23 cellular contexts compared by ENCODE assay signal in the genomic region with DNA sequence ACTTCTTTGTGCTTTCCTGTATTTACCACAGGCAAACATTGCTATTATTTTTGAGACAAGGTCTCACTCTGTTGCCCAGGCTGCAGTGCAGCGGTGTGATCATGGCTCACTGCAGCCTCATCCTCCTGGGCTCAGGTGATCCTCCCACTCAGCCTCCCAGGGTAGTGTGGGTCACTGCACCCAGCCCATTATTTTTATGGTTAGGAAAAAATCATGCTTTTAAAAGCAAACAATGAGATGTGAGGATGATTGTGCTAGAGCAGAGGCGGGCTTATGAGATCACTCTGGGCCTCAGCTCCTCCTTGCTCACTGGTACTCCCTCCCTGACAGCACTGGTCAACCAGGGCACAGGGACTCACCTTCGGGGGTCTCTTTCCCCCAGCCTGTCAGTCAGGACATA.
"Had no signal": no experiment of that assay in that cellular context is flagged by ENCODE, and none has a peak within 500 bp of the region (broad histone marks: within the 10 kb centered on the region; RNA-seq: fewer than 3 reads in every experiment).

No MANE protein-coding gene starts in this region.

- H3K9me3 ChIP-seq: heart left ventricle, left ventricle myocardium inferior, lower lobe of right lung, psoas muscle, right lobe of liver, testis, tibial nerve, upper lobe of right lung, vagina had no signal

- DNase-seq: cortex of kidney; dorsolateral prefrontal cortex; effector CD8-positive, alpha-beta T cell; heart left ventricle; hippocampal formation; left ventricle myocardium inferior; lower lobe of right lung; mesenchymal stem cell; naive B cell; nucleus accumbens; psoas muscle; retina; right lobe of liver; stimulated activated CD4-positive, alpha-beta T cell treated with anti-CD3 and anti-CD28 coated beads, Interleukin-4, amount 100 ng/mL, for 24 hours; stimulated activated naive B cell treated with anti-CD40 and anti-IgM and Interleukin-4, amounts not matched to agents 10 μg/mL and 1 μg/mL and 100 μg/mL, for 72 hours; stimulated activated naive CD8-positive, alpha-beta T cell treated with anti-CD3 and anti-CD28 coated beads, Interleukin-15, amount 100 ng/mL, for 72 hours; testis; upper lobe of right lung had no signal

- ATAC-seq: esophagus mucosa; heart left ventricle; lower lobe of right lung; psoas muscle; right lobe of liver; stimulated activated naive B cell treated with anti-CD40 and anti-IgM and Interleukin-4, amounts not matched to agents 10 μg/mL and 1 μg/mL and 100 μg/mL, for 72 hours; stimulated activated naive CD8-positive, alpha-beta T cell treated with anti-CD3 and anti-CD28 coated beads, Interleukin-15, amount 100 ng/mL, for 72 hours; upper lobe of right lung had no signal

- H3K9me3 Mint-ChIP-seq: naive B cell; neural progenitor cell; stimulated activated naive B cell treated with anti-CD40 and anti-IgM and Interleukin-4, amounts not matched to agents 10 μg/mL and 1 μg/mL and 100 μg/mL, for 72 hours; stimulated activated naive CD8-positive, alpha-beta T cell treated with anti-CD3 and anti-CD28 coated beads, Interleukin-15, amount 100 ng/mL, for 72 hours had no signal

- H3K4me3 Mint-ChIP-seq: stimulated activated naive B cell treated with anti-CD40 and anti-IgM and Interleukin-4, amounts not matched to agents 10 μg/mL and 1 μg/mL and 100 μg/mL, for 72 hours had no signal

- H3K27me3 Mint-ChIP-seq: naive B cell; stimulated activated naive B cell treated with anti-CD40 and anti-IgM and Interleukin-4, amounts not matched to agents 10 μg/mL and 1 μg/mL and 100 μg/mL, for 72 hours; stimulated activated naive CD8-positive, alpha-beta T cell treated with anti-CD3 and anti-CD28 coated beads, Interleukin-15, amount 100 ng/mL, for 72 hours had no signal

- H3K27ac ChIP-seq: dorsolateral prefrontal cortex, heart left ventricle, left ventricle myocardium inferior, lower lobe of right lung, neural progenitor cell, parathyroid adenoma, psoas muscle, right lobe of liver, testis, tibial nerve, upper lobe of right lung, vagina had no signal

- H3K4me3 ChIP-seq: dorsolateral prefrontal cortex, heart left ventricle, left ventricle myocardium inferior, lower lobe of right lung, neural progenitor cell, psoas muscle, right lobe of liver, testis, tibial nerve, upper lobe of right lung, vagina had no signal

- H3K27ac Mint-ChIP-seq: neural progenitor cell; stimulated activated naive B cell treated with anti-CD40 and anti-IgM and Interleukin-4, amounts not matched to agents 10 μg/mL and 1 μg/mL and 100 μg/mL, for 72 hours had no signal

- H3K27me3 ChIP-seq: dorsolateral prefrontal cortex, heart left ventricle, neural progenitor cell, right lobe of liver, testis, tibial nerve, upper lobe of right lung, vagina had no signal
